10 cellular contexts compared by ENCODE assay signal in genomic region chr14:102507891-102508312, GRCh38. TPM values are rescaled to one million over a fixed set of nuclear protein-coding genes. Genes with fewer than 3 reads are reported as not detected.
DNase-seq lines count a peak whose midpoint lies in the region; ATAC-seq and TF ChIP-seq lines count a peak whose summit lies in the region.
"Had no signal": no experiment of that assay in that cellular context is flagged by ENCODE, and none has a peak within 500 bp of the region (broad histone marks: within the 10 kb centered on the region; RNA-seq: fewer than 3 reads in every experiment).

No MANE protein-coding gene starts in this region.

- no peaks in the 10 kb centered on the region for H3K27me3 Mint-ChIP-seq in MCF 10A (ENCODE audit: insufficient read depth, unreplicated experiment)
- no peaks in the 10 kb centered on the region for H3K27me3 Mint-ChIP-seq in activated T-helper 17 cell treated with anti-CD3 and anti-CD28 coated beads, Interleukin-2, amount 50 U/mL, for 72 hours

- TF ChIP-seq POLR2A in breast epithelium (IDR thresholded peaks at IDR 0.05) (no peak), tibial nerve (IDR thresholded peaks at IDR 0.05) (no peak)

- no peaks in the 10 kb centered on the region for H3K4me1 Mint-ChIP-seq in MCF 10A (ENCODE audit: insufficient read depth, unreplicated experiment)
- H3K4me1 Mint-ChIP-seq in activated T-helper 17 cell treated with anti-CD3 and anti-CD28 coated beads, Interleukin-2, amount 50 U/mL, for 72 hours, result peaks cover 3% of the 10 kb centered on the region

- H3K4me3 ChIP-seq in breast epithelium, result peak overlapping the region in 1 of 3 donors; percentile 9
- H3K4me3 ChIP-seq in tibial nerve, result no peak overlapping the region

- no peak for TF ChIP-seq EP300 in tibial nerve (IDR thresholded peaks at IDR 0.05)

- peak overlapping the region; percentile 72 for H3K4me3 Mint-ChIP-seq in MCF 10A (ENCODE audit: unreplicated experiment)
- H3K4me3 Mint-ChIP-seq in activated T-helper 17 cell treated with anti-CD3 and anti-CD28 coated beads, Interleukin-2, amount 50 U/mL, for 72 hours, result peak overlapping the region; percentile 59

- CTCF ChIA-PET in MCF 10A (lab: Yijun Ruan, JAX), result interaction anchor here (0.6 to 1.3 kb wide), 3 partner anchors 10 to 70 kb away, joined by 3 to 4 read pairs (median 4); no protein-coding TSS in a partner anchor

- no peak overlapping the region for H3K27ac Mint-ChIP-seq in MCF 10A (ENCODE audit: low read depth, unreplicated experiment)
- H3K27ac Mint-ChIP-seq in activated T-helper 17 cell treated with anti-CD3 and anti-CD28 coated beads, Interleukin-2, amount 50 U/mL, for 72 hours, result no peak overlapping the region

- H3K27me3 ChIP-seq in breast epithelium (no peaks in the 10 kb centered on the region), layer of hippocampus (ENCODE audit: control insufficient read depth, insufficient read depth, low read length) (no peaks in the 10 kb centered on the region), tibial nerve (no peaks in the 10 kb centered on the region)

- no TSS peak for BruUV-seq in MCF 10A (replicated peaks; lab: Mats Ljungman, UMichigan)

- H3K9me3 ChIP-seq in breast epithelium, result no peaks in the 10 kb centered on the region
- H3K9me3 ChIP-seq in tibial nerve, result no peaks in the 10 kb centered on the region

- no peak for DNase-seq in MCF 10A (ENCODE audit: unreplicated experiment)
- DNase-seq in breast epithelium (ENCODE audit: low spot score in 2 of 2), result no peak
- DNase-seq in tibial nerve (ENCODE audit: low spot score in 2 of 2), result no peak
- no peak for DNase-seq in GM19238 (ENCODE audit: insufficient read length, low spot score)
- DNase-seq: NCI-H1092 treated with DMSO at 0.1 percent for 48 hours, SW 1271 had no signal

- intact Hi-C loops in MCF 10A (cut with micrococcal nuclease), result loop anchor here (2.0 kb wide), 1 partner anchor 191 kb away; no protein-coding TSS in a partner anchor
- intact Hi-C loops in breast epithelium (cut with DNase I; ENCODE audit: low total_unique reads), result no loop called here

- H3K9me3 Mint-ChIP-seq in MCF 10A (ENCODE audit: unreplicated experiment), result no peaks in the 10 kb centered on the region
- no peaks in the 10 kb centered on the region for H3K9me3 Mint-ChIP-seq in activated T-helper 17 cell treated with anti-CD3 and anti-CD28 coated beads, Interleukin-2, amount 50 U/mL, for 72 hours

- TF ChIP-seq CTCF in MCF 10A (IDR thresholded peaks at IDR 0.05; ENCODE audit: unreplicated experiment) (peak; percentile 17), breast epithelium (IDR thresholded peaks at IDR 0.05) (peak in 1 of 3 donors; percentile 27), tibial nerve (IDR thresholded peaks at IDR 0.05) (no peak)

- H3K36me3 ChIP-seq in breast epithelium (no peaks in the 10 kb centered on the region), tibial nerve (peaks cover 0 to 18% (median 0%) of the 10 kb centered on the region in 3 donors)

- POLR2A ChIA-PET in MCF 10A (lab: Yijun Ruan, JAX), result interaction anchor here (0.8 to 1.3 kb wide), 4 partner anchors 13 to 71 kb away, joined by 3 read pairs; no protein-coding TSS in a partner anchor

- WGBS in tibial nerve, 2 donors, result 91 to 94% methylated on average over 8 to 16 of the region's 16 CpGs

- ATAC-seq in activated T-helper 17 cell treated with anti-CD3 and anti-CD28 coated beads, Interleukin-2, amount 50 U/mL, for 72 hours (replicated peaks), result no peak
- ATAC-seq in GM21723 (IDR thresholded peaks at IDR 0.05; ENCODE audit: unreplicated experiment) (no peak), HG03442 (IDR thresholded peaks at IDR 0.05; ENCODE audit: unreplicated experiment) (no peak)

- peaks cover 2 to 4% of the 10 kb centered on the region in 2 donors for H3K4me1 ChIP-seq in breast epithelium
- peaks cover 0 to 29% (median 8%) of the 10 kb centered on the region in 4 donors for H3K4me1 ChIP-seq in tibial nerve

- peaks cover 7% of the 10 kb centered on the region for H3K36me3 Mint-ChIP-seq in MCF 10A (ENCODE audit: insufficient read depth, unreplicated experiment)
- no peaks in the 10 kb centered on the region for H3K36me3 Mint-ChIP-seq in activated T-helper 17 cell treated with anti-CD3 and anti-CD28 coated beads, Interleukin-2, amount 50 U/mL, for 72 hours (ENCODE audit: low read depth)

- H3K27ac ChIP-seq in breast epithelium, result peak overlapping the region in 1 of 2 donors; percentile 92
- peak overlapping the region; percentile 74 for H3K27ac ChIP-seq in layer of hippocampus (ENCODE audit: low read depth, low read length)
- H3K27ac ChIP-seq in tibial nerve, result peak overlapping the region; percentile 76 to 89 (median 86)

RNA-seq across cellular contexts. Expression of gene ANKRD9, which starts 1.7 kb away (rescaled TPM):
- total RNA-seq in MCF 10A (2022), result 8.4 and 10.2 TPM in 2 replicates
- 10 to 100 TPM; 10.4 to 24.9 (median 22.8) TPM for total RNA-seq in breast epithelium
- 1 to 10 TPM; 6.0 to 6.9 TPM for total RNA-seq in activated T-helper 17 cell treated with anti-CD3 and anti-CD28 coated beads, Interleukin-2, amount 50 U/mL, for 72 hours
- total RNA-seq in tibial nerve, result 10 to 100 TPM; 11.4 to 39.3 (median 26.2) TPM
